Comparison of ENCODE assay signal across 15 cellular contexts in genomic region chr2:190380962-190381412, GRCh38. TPM values are rescaled to one million over a fixed set of nuclear protein-coding genes. Genes with fewer than 3 reads are reported as not detected.
DNase-seq lines count a peak whose midpoint lies in the region; ATAC-seq and TF ChIP-seq lines count a peak whose summit lies in the region.
"Had no signal": no experiment of that assay in that cellular context is flagged by ENCODE, and none has a peak within 500 bp of the region (broad histone marks: within the 10 kb centered on the region; RNA-seq: fewer than 3 reads in every experiment).

No MANE protein-coding gene starts in this region.

- H3K36me3 Mint-ChIP-seq in activated T-cell treated with anti-CD3 and anti-CD28 coated beads, Interleukin-2, amount 50 U/mL, for 4 hours (ENCODE audit: insufficient read depth): no peaks in the 10 kb centered on the region
- H3K36me3 Mint-ChIP-seq: CD4-positive, CD25-positive, alpha-beta regulatory T cell had no signal

- H3K9me3 ChIP-seq in parathyroid adenoma (ENCODE audit: control insufficient read depth, low read length) (no peaks in the 10 kb centered on the region), body of pancreas (no peaks in the 10 kb centered on the region)
- H3K9me3 ChIP-seq: BLaER1 treated with 17β-estradiol and CSF1 and Interleukin-3, amounts not matched to agents 10 nM and 100 nM had no signal

- H3K27me3 Mint-ChIP-seq in activated T-cell treated with anti-CD3 and anti-CD28 coated beads, Interleukin-2, amount 50 U/mL, for 4 hours (ENCODE audit: low read depth): no peaks in the 10 kb centered on the region

- H3K79me2 ChIP-seq in parathyroid adenoma: no peaks in the 10 kb centered on the region

- H3K4me1 Mint-ChIP-seq in activated T-cell treated with anti-CD3 and anti-CD28 coated beads, Interleukin-2, amount 50 U/mL, for 4 hours (ENCODE audit: low read depth): peaks cover 2% of the 10 kb centered on the region
- H3K4me1 Mint-ChIP-seq: CD4-positive, CD25-positive, alpha-beta regulatory T cell; H9 had no signal

- H3K27ac ChIP-seq in parathyroid adenoma (no peak overlapping the region), body of pancreas (no peak overlapping the region)
- H3K27ac ChIP-seq: BLaER1 treated with 17β-estradiol and CSF1 and Interleukin-3, amounts not matched to agents 10 nM and 100 nM had no signal

- no peak for ATAC-seq in GM18868 (IDR thresholded peaks at IDR 0.05; ENCODE audit: unreplicated experiment)
- no peak for ATAC-seq in body of pancreas
- no peak for ATAC-seq in activated T-cell treated with anti-CD3 and anti-CD28 coated beads, Interleukin-2, amount 50 U/mL, for 4 hours

- no peak overlapping the region for H3K4me2 ChIP-seq in parathyroid adenoma (ENCODE audit: low read length)
- H3K4me2 ChIP-seq: BLaER1 treated with 17β-estradiol and CSF1 and Interleukin-3, amounts not matched to agents 10 nM and 100 nM had no signal

- H3K9me3 Mint-ChIP-seq in activated T-cell treated with anti-CD3 and anti-CD28 coated beads, Interleukin-2, amount 50 U/mL, for 4 hours: no peaks in the 10 kb centered on the region
- H3K9me3 Mint-ChIP-seq: CD4-positive, CD25-positive, alpha-beta regulatory T cell; H9 had no signal

- 63 to 66% methylated on average over 5 of the region's 5 CpGs for WGBS in body of pancreas, 2 donors

- intact Hi-C loops in body of pancreas (cut with DNase I): no loop called here

- H3K36me3 ChIP-seq in parathyroid adenoma (ENCODE audit: control insufficient read depth, insufficient read depth, low read length) (no peaks in the 10 kb centered on the region), body of pancreas (replicated peaks in 1 of 2; ENCODE audit: insufficient read depth in 1 of 2, low read depth in 2 of 2) (no peaks in the 10 kb centered on the region)
- H3K36me3 ChIP-seq: BLaER1 treated with 17β-estradiol and CSF1 and Interleukin-3, amounts not matched to agents 10 nM and 100 nM had no signal

- TF ChIP-seq CTCF in NB4 (IDR thresholded peaks at IDR 0.05; ENCODE audit: low read depth, low read length) (no peak), parathyroid adenoma (IDR thresholded peaks at IDR 0.05) (no peak), body of pancreas (IDR thresholded peaks at IDR 0.05) (no peak)

- no peak overlapping the region for H3K9ac ChIP-seq in parathyroid adenoma
- H3K9ac ChIP-seq: BLaER1 treated with 17β-estradiol and CSF1 and Interleukin-3, amounts not matched to agents 10 nM and 100 nM had no signal

- H3K4me3 ChIP-seq in NB4 (ENCODE audit: low read depth, low read length) (no peak overlapping the region), parathyroid adenoma (ENCODE audit: low read depth, low read length) (no peak overlapping the region), body of pancreas (no peak overlapping the region)
- H3K4me3 ChIP-seq: BLaER1 treated with 17β-estradiol and CSF1 and Interleukin-3, amounts not matched to agents 10 nM and 100 nM had no signal

- H3K27me3 ChIP-seq in parathyroid adenoma (ENCODE audit: control insufficient read depth, insufficient read depth, low read length) (no peaks in the 10 kb centered on the region), body of pancreas (no peaks in the 10 kb centered on the region)
- H3K27me3 ChIP-seq: BLaER1 treated with 17β-estradiol and CSF1 and Interleukin-3, amounts not matched to agents 10 nM and 100 nM had no signal

- H3K4me3 Mint-ChIP-seq in activated T-cell treated with anti-CD3 and anti-CD28 coated beads, Interleukin-2, amount 50 U/mL, for 4 hours: no peak overlapping the region
- H3K4me3 Mint-ChIP-seq: CD4-positive, CD25-positive, alpha-beta regulatory T cell; H9 had no signal

- H2AFZ ChIP-seq in parathyroid adenoma: peak overlapping the region; percentile 26

- DNase-seq in CMK (ENCODE audit: low read depth): peak; percentile 39
- DNase-seq in NB4 (ENCODE audit: low read depth): peak; percentile 12
- DNase-seq in dermis blood vessel endothelial cell: peak; percentile 22
- DNase-seq in body of pancreas: no peak
- no peak for DNase-seq in activated T-cell treated with anti-CD3 and anti-CD28 coated beads, Interleukin-2, amount 50 U/mL, for 4 hours
- DNase-seq: 8988T; ACHN; Calu3; CD4-positive, CD25-positive, alpha-beta regulatory T cell; DMS 273 treated with DMSO at 0.1 percent for 48 hours; GOT3; H9 had no signal

- TF ChIP-seq POLR2A in NB4 (IDR thresholded peaks at IDR 0.05; ENCODE audit: extremely low read depth, insufficient read length) (no peak), body of pancreas (IDR thresholded peaks at IDR 0.05) (no peak)

- H3K4me1 ChIP-seq in parathyroid adenoma: peaks cover 4% of the 10 kb centered on the region
- peaks cover 10% of the 10 kb centered on the region for H3K4me1 ChIP-seq in body of pancreas
- H3K4me1 ChIP-seq: BLaER1 treated with 17β-estradiol and CSF1 and Interleukin-3, amounts not matched to agents 10 nM and 100 nM had no signal

RNA-seq across cellular contexts. Expression of gene MFSD6, which starts 27.2 kb away (rescaled TPM):
- 9.9 and 10.2 TPM in 2 replicates for total RNA-seq in dermis blood vessel endothelial cell
- 10 to 100 TPM; 38.7 to 46.8 TPM for total RNA-seq in body of pancreas
- 10 to 100 TPM; 38.2 to 42.1 (median 41.0) TPM for total RNA-seq in activated T-cell treated with anti-CD3 and anti-CD28 coated beads, Interleukin-2, amount 50 U/mL, for 4 hours

RNA-seq across cellular contexts. Expression of gene INPP1, which starts 37.6 kb away (rescaled TPM):
- total RNA-seq in dermis blood vessel endothelial cell: 14.5 and 26.9 TPM in 2 replicates
- 10 to 100 TPM; 17.6 to 19.8 TPM for total RNA-seq in body of pancreas
- total RNA-seq in activated T-cell treated with anti-CD3 and anti-CD28 coated beads, Interleukin-2, amount 50 U/mL, for 4 hours: 1 to 10 TPM; 3.6 to 4.3 (median 3.6) TPM

Comparison
In these comparisons a context has a peak if more than half of its experiments do, and no peak if none do; other contexts are left out.
1. DNase-seq: peak in CMK (single experiment), NB4 (single experiment) and dermis blood vessel endothelial cell (single experiment); none in body of pancreas (0 of 4) and activated T-cell treated with anti-CD3 and anti-CD28 coated beads, Interleukin-2, amount 50 U/mL, for 4 hours (single experiment).